In the genomic region with DNA sequence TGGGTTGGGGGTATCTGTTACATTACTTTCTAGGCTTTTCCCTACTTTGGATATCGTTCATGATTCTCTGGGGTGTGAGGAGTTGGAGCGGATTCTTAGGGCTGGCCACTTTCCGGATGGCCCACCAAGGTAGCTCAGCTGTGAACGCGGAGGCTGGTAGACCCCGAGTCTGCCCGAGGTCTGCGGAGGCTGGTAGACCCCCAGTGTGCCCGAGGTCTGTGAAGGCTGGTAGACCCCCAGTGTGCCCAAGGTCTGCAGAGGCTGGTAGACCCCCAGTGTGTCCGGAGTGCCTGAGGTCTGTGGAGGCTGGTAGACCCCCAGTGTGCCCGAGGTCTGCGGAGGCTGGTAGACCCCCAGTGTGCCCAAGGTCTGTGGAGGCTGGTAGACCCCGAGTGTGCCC, we compare ENCODE assay signal across 17 cellular contexts.
DNase-seq lines count a peak whose midpoint lies in the region; ATAC-seq and TF ChIP-seq lines count a peak whose summit lies in the region.
"Had no signal": no experiment of that assay in that cellular context is flagged by ENCODE, and none has a peak within 500 bp of the region (broad histone marks: within the 10 kb centered on the region; RNA-seq: fewer than 3 reads in every experiment).

No MANE protein-coding gene starts in this region.

- H3K9me2 ChIP-seq in neural cell (ENCODE audit: insufficient read depth, low read length): no peaks in the 10 kb centered on the region

- H3K4me3 ChIP-seq in left ventricle myocardium inferior (no peak overlapping the region), right cardiac atrium (ENCODE audit: low read length) (no peak overlapping the region), IMR-90 (ENCODE audit: insufficient read depth, low read depth, low read length) (no peak overlapping the region), neural cell (ENCODE audit: low read length) (peak overlapping the region; percentile 45)
- H3K4me3 ChIP-seq: GM23248 had no signal

- TF ChIP-seq CTCF in left ventricle myocardium inferior (IDR thresholded peaks at IDR 0.05; ENCODE audit: borderline replicate concordance): no peak
- no peak for TF ChIP-seq CTCF in IMR-90 (conservative IDR thresholded peaks at IDR 0.05; ENCODE audit: low read depth, low read length)
- no peak for TF ChIP-seq CTCF in chondrocyte (IDR thresholded peaks at IDR 0.05)
- no peak for TF ChIP-seq CTCF in neural cell (IDR thresholded peaks at IDR 0.05; ENCODE audit: poor library complexity, severe bottlenecking)

- H3K4me2 ChIP-seq in IMR-90 (ENCODE audit: low read depth, low read length): no peak overlapping the region
- H3K4me2 ChIP-seq in neural cell (ENCODE audit: low read length): no peak overlapping the region

- TF ChIP-seq EP300 in neural cell (conservative IDR thresholded peaks at IDR 0.05; ENCODE audit: poor library complexity, severe bottlenecking): no peak

- no peak overlapping the region for H2AFZ ChIP-seq in IMR-90 (replicated peaks; ENCODE audit: low read length, poor library complexity)
- H2AFZ ChIP-seq in neural cell (ENCODE audit: low read depth, low read length): no peak overlapping the region

- DNase-seq in left ventricle myocardium inferior (peak; percentile 4), right cardiac atrium (no peak), IMR-90 (no peak), chondrocyte (ENCODE audit: low spot score) (peak; percentile 36), A172 (ENCODE audit: low spot score) (no peak)
- DNase-seq: 8988T; C1 segment of cervical spinal cord; Calu3; CD4-positive, alpha-beta memory T cell; COR-L47; DMS53; DND-41; GM23248; H9 had no signal

- in situ Hi-C loops in IMR-90 (cut with MboI; ENCODE audit: low sequenced_read_pairs): no loop called here

- no peak overlapping the region for H3K9ac ChIP-seq in IMR-90 (ENCODE audit: low read depth, low read length)
- no peak overlapping the region for H3K9ac ChIP-seq in neural cell (ENCODE audit: low read length)
- H3K9ac ChIP-seq: GM23248 had no signal

- no peak overlapping the region for H2BK20ac ChIP-seq in IMR-90 (ENCODE audit: low read depth, low read length)

- no peaks in the 10 kb centered on the region for H3F3A ChIP-seq in neural cell (ENCODE audit: insufficient read depth, low read length, poor library complexity, severe bottlenecking)

- H2AK9ac ChIP-seq in IMR-90 (replicated peaks; ENCODE audit: low read depth, low read length, poor library complexity): no peak overlapping the region

- H3K36me3 Mint-ChIP-seq in chondrocyte (ENCODE audit: low read depth): peaks cover 3% of the 10 kb centered on the region

- H4K20me1 ChIP-seq in IMR-90 (ENCODE audit: insufficient read depth, low read length) (no peaks in the 10 kb centered on the region), neural cell (ENCODE audit: insufficient read depth) (no peaks in the 10 kb centered on the region)

- no peaks in the 10 kb centered on the region for H3K27me3 Mint-ChIP-seq in chondrocyte (ENCODE audit: low read depth)

- no peak overlapping the region for H3K56ac ChIP-seq in IMR-90 (ENCODE audit: extremely low read depth, insufficient read depth, low read length)

- H3K27ac ChIP-seq in left ventricle myocardium inferior (replicated peaks): no peak overlapping the region
- H3K27ac ChIP-seq in right cardiac atrium (ENCODE audit: low read length): no peak overlapping the region
- H3K27ac ChIP-seq in IMR-90 (ENCODE audit: insufficient read depth, low read length): no peak overlapping the region
- peak overlapping the region; percentile 81 for H3K27ac ChIP-seq in neural cell (ENCODE audit: low read length)
- H3K27ac ChIP-seq: GM23248 had no signal

- no peak overlapping the region for H2AK5ac ChIP-seq in IMR-90 (ENCODE audit: low read depth, low read length)

- peaks cover 3% of the 10 kb centered on the region; the same call in 1 of the 2 replicates for H3K9me1 ChIP-seq in IMR-90 (ENCODE audit: insufficient read depth, low read length)

- H2BK120ac ChIP-seq in IMR-90 (ENCODE audit: low read depth, low read length): 0 out of 2 replicates have a peak overlapping the region, but pooled peaks have one; percentile 83

- no peak for TF ChIP-seq POLR2A in IMR-90 (IDR thresholded peaks at IDR 0.05; ENCODE audit: low read depth, low read length)

- 91% methylated on average over 13 of the region's 13 CpGs for WGBS in right cardiac atrium
- 98% methylated on average over 8 of the region's 13 CpGs; no CpG with 5 or more reads in 1 of the 2 experiments for WGBS in IMR-90 (ENCODE audit: extremely low coverage in 2 of 2, insufficient read length in 1 of 2), 2 experiments

- no peak overlapping the region for H4K8ac ChIP-seq in IMR-90 (ENCODE audit: low read depth in 2 of 2, low read length in 2 of 2)

- H3K79me1 ChIP-seq in IMR-90 (ENCODE audit: low read depth in 1 of 2, low read length in 2 of 2): no peaks in the 10 kb centered on the region; a peak in 1 of 4 replicates

- no peak for ATAC-seq in right cardiac atrium
- no peak for ATAC-seq in IMR-90 (ENCODE audit: low read depth)
- ATAC-seq in GM19455 (IDR thresholded peaks at IDR 0.05; ENCODE audit: unreplicated experiment): no peak
- ATAC-seq: HCT116 had no signal

- H3K9me3 Mint-ChIP-seq in chondrocyte (ENCODE audit: low read depth): no peaks in the 10 kb centered on the region

- no TSS peak for BruUV-seq in IMR-90 (replicated peaks; lab: Mats Ljungman, UMichigan)

- no peaks in the 10 kb centered on the region for H3K4me1 Mint-ChIP-seq in chondrocyte (ENCODE audit: low read depth)
- H3K4me1 Mint-ChIP-seq: CD4-positive, alpha-beta memory T cell; H9 had no signal

- no peaks in the 10 kb centered on the region for H3K79me2 ChIP-seq in neural cell (replicated peaks; ENCODE audit: insufficient read depth, low read length)

- H2BK5ac ChIP-seq in IMR-90 (ENCODE audit: low read depth, low read length, poor library complexity, severe bottlenecking): no peak overlapping the region

- dilution Hi-C loops in IMR-90 (cut with HindIII; ENCODE audit: low sequenced_read_pairs, unreplicated experiment): no loop called here

- no peak overlapping the region for H3K14ac ChIP-seq in IMR-90 (replicated peaks; ENCODE audit: low read depth, low read length)

- CTCF ChIA-PET in IMR-90 (lab: Yijun Ruan, JAX): no interaction called here

- intact Hi-C loops in left ventricle myocardium inferior (cut with micrococcal nuclease) (no loop called here), right cardiac atrium (cut with DNase I) (no loop called here), IMR-90 (cut with micrococcal nuclease) (no loop called here)

- no peak overlapping the region for H3K4ac ChIP-seq in IMR-90 (ENCODE audit: low read depth, low read length)

- H2BK15ac ChIP-seq in IMR-90 (ENCODE audit: low read depth, low read length): no peak overlapping the region

- H3K27me3 ChIP-seq in left ventricle myocardium inferior (ENCODE audit: low read depth) (peaks cover 41% of the 10 kb centered on the region), right cardiac atrium (ENCODE audit: control insufficient read depth, insufficient read depth) (no peaks in the 10 kb centered on the region), IMR-90 (ENCODE audit: control insufficient read depth, insufficient read depth, low read length) (no peaks in the 10 kb centered on the region), neural cell (ENCODE audit: insufficient read depth, low read depth, low read length) (no peaks in the 10 kb centered on the region)

- POLR2A ChIA-PET in IMR-90 (lab: Charles Lee; ENCODE audit: unreplicated experiment): no interaction called here

- H3K23ac ChIP-seq in IMR-90 (ENCODE audit: low read depth, low read length): no peak overlapping the region

- peaks cover 32% of the 10 kb centered on the region for H3K9me3 ChIP-seq in left ventricle myocardium inferior (replicated peaks)
- no peaks in the 10 kb centered on the region for H3K9me3 ChIP-seq in right cardiac atrium (ENCODE audit: control insufficient read depth, low read length)
- H3K9me3 ChIP-seq in IMR-90 (ENCODE audit: control insufficient read depth, insufficient read depth, low read length): peaks cover 14% of the 10 kb centered on the region
- peaks cover 6% of the 10 kb centered on the region for H3K9me3 ChIP-seq in neural cell (ENCODE audit: low read length)

- no peak overlapping the region for H3K18ac ChIP-seq in IMR-90 (ENCODE audit: low read depth, low read length)

- H3K4me3 Mint-ChIP-seq in chondrocyte (ENCODE audit: unreplicated experiment): no peak overlapping the region
- H3K4me3 Mint-ChIP-seq: CD4-positive, alpha-beta memory T cell; H9 had no signal

- H3K4me1 ChIP-seq in left ventricle myocardium inferior: no peaks in the 10 kb centered on the region
- H3K4me1 ChIP-seq in right cardiac atrium (ENCODE audit: control insufficient read depth, insufficient read depth, low read length): no peaks in the 10 kb centered on the region
- peaks cover 8% of the 10 kb centered on the region for H3K4me1 ChIP-seq in IMR-90 (ENCODE audit: control insufficient read depth, insufficient read depth, low read length)

- H3K36me3 ChIP-seq in left ventricle myocardium inferior (no peaks in the 10 kb centered on the region), IMR-90 (ENCODE audit: control insufficient read depth, insufficient read depth, low read length) (no peaks in the 10 kb centered on the region), neural cell (ENCODE audit: insufficient read depth, low read length) (no peaks in the 10 kb centered on the region)

- H4K5ac ChIP-seq in IMR-90 (ENCODE audit: low read depth, low read length): no peak overlapping the region

- H3K27ac Mint-ChIP-seq in chondrocyte (ENCODE audit: unreplicated experiment): no peak overlapping the region
- H3K27ac Mint-ChIP-seq: H9 had no signal

- TF ChIP-seq RAD21 in IMR-90 (IDR thresholded peaks at IDR 0.05; ENCODE audit: low read length) (no peak), neural cell (conservative IDR thresholded peaks at IDR 0.05) (no peak)

- H4K91ac ChIP-seq in IMR-90 (ENCODE audit: insufficient read depth, low read depth, low read length): no peak overlapping the region

TF ChIP-seq in IMR-90, 13 proteins besides CTCF, POLR2A, EP300 and RAD21 (continues in another document):
- no peak for TF ChIP-seq FOS (IDR thresholded peaks at IDR 0.05; ENCODE audit: low read depth, low read length)
- TF ChIP-seq RCOR1 (IDR thresholded peaks at IDR 0.05; ENCODE audit: insufficient replicate concordance, low read length): no peak

Comparison
In these comparisons a context has a peak if more than half of its experiments do, and no peak if none do; other contexts are left out.
1. DNase-seq: peak in left ventricle myocardium inferior (single experiment) and chondrocyte (single experiment); none in right cardiac atrium (0 of 3), IMR-90 (single experiment) and A172 (single experiment).